In the genomic region with DNA sequence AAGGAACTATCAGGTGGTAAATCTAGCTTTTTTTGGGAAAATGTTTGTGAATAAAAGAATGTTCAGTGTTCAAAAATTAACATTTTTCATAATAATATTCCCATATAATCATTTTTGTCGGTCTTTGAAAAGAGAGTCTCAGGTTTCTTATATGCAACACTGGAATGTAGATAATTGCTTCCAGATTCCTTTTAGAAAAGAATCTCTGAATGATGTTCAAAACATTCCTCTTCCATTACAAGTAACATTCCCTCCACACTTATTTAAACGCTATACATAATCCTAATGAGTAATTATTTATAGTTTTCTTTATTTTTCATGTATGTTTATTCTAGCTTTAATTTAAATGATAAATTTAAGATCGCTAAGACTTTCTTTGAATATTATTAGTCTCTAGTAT, we compare ENCODE assay signal across 25 cellular contexts. TPM values are rescaled to one million over a fixed set of nuclear protein-coding genes. Genes with fewer than 3 reads are reported as not detected.
A peak's percentile ranks its signal among the peaks of the same experiment; 100 is the strongest.
DNase-seq lines count a peak whose midpoint lies in the region; ATAC-seq, FAIRE-seq and TF ChIP-seq lines count a peak whose summit lies in the region.
"Had no signal": no experiment of that assay in that cellular context is flagged by ENCODE, and none has a peak within 500 bp of the region (broad histone marks: within the 10 kb centered on the region; RNA-seq: fewer than 3 reads in every experiment).

No MANE protein-coding gene starts in this region.

- H3K36me3 Mint-ChIP-seq in activated CD4-positive, alpha-beta T cell treated with anti-CD3 and anti-CD28 coated beads, Interleukin-2, amount 10 ng/mL, durations not matched to agents 7 days and 5 days (ENCODE audit: low read depth), result no peaks in the 10 kb centered on the region
- H3K36me3 Mint-ChIP-seq: natural killer cell had no signal

- H3K4me3 ChIP-seq in astrocyte of the spinal cord (ENCODE audit: low read depth, low read length) (no peak overlapping the region), small intestine (ENCODE audit: low read depth in 1 of 2, low read length in 2 of 2) (no peak overlapping the region)
- H3K4me3 ChIP-seq: BLaER1 treated with 17β-estradiol and CSF1 and Interleukin-3, amounts not matched to agents 10 nM and 100 nM; colonic mucosa; heart left ventricle had no signal

- H3K9me3 Mint-ChIP-seq in activated CD4-positive, alpha-beta T cell treated with anti-CD3 and anti-CD28 coated beads, Interleukin-2, amount 10 ng/mL, durations not matched to agents 7 days and 5 days, result no peaks in the 10 kb centered on the region
- H3K9me3 Mint-ChIP-seq: activated T-helper 17 cell treated with anti-CD3 and anti-CD28 coated beads, Interleukin-2, amount 50 U/mL, for 72 hours had no signal

- intact Hi-C loops in cardiac septum (cut with DNase I), result no loop called here

- 64 to 71% (median 66%) methylated on average over 3 of the region's 3 CpGs for WGBS in small intestine, 3 donors

- in situ Hi-C loops in astrocyte of the spinal cord (cut with HindIII; ENCODE audit: low sequenced_read_pairs), result no loop called here

- no peak overlapping the region for H3K27ac Mint-ChIP-seq in activated CD4-positive, alpha-beta T cell treated with anti-CD3 and anti-CD28 coated beads, Interleukin-2, amount 10 ng/mL, durations not matched to agents 7 days and 5 days
- H3K27ac Mint-ChIP-seq: activated T-helper 17 cell treated with anti-CD3 and anti-CD28 coated beads, Interleukin-2, amount 50 U/mL, for 72 hours; immature natural killer cell; natural killer cell; progenitor cell of endocrine pancreas had no signal

- no peaks in the 10 kb centered on the region for H3K36me3 ChIP-seq in small intestine (ENCODE audit: control insufficient read depth in 2 of 2, insufficient read depth in 2 of 2, low read length in 2 of 2)
- H3K36me3 ChIP-seq: BLaER1 treated with 17β-estradiol and CSF1 and Interleukin-3, amounts not matched to agents 10 nM and 100 nM; colonic mucosa; heart left ventricle had no signal

- H3K4me3 Mint-ChIP-seq in activated CD4-positive, alpha-beta T cell treated with anti-CD3 and anti-CD28 coated beads, Interleukin-2, amount 10 ng/mL, durations not matched to agents 7 days and 5 days, result no peak overlapping the region
- H3K4me3 Mint-ChIP-seq: activated T-helper 17 cell treated with anti-CD3 and anti-CD28 coated beads, Interleukin-2, amount 50 U/mL, for 72 hours; immature natural killer cell; natural killer cell had no signal

- no peaks in the 10 kb centered on the region for H3K27me3 ChIP-seq in small intestine (ENCODE audit: control insufficient read depth in 2 of 2, insufficient read depth in 2 of 2, low read length in 2 of 2)
- H3K27me3 ChIP-seq: BLaER1 treated with 17β-estradiol and CSF1 and Interleukin-3, amounts not matched to agents 10 nM and 100 nM; colonic mucosa had no signal

- POLR2A ChIA-PET in activated CD4-positive, alpha-beta T cell treated with anti-CD3 and anti-CD28 coated beads, Interleukin-2, amount 10 ng/mL, durations not matched to agents 7 days and 5 days (lab: Charles Lee), result no interaction called here

- H3K4me1 Mint-ChIP-seq in activated CD4-positive, alpha-beta T cell treated with anti-CD3 and anti-CD28 coated beads, Interleukin-2, amount 10 ng/mL, durations not matched to agents 7 days and 5 days, result no peaks in the 10 kb centered on the region
- H3K4me1 Mint-ChIP-seq: activated T-helper 17 cell treated with anti-CD3 and anti-CD28 coated beads, Interleukin-2, amount 50 U/mL, for 72 hours; immature natural killer cell; natural killer cell had no signal

- CTCF ChIA-PET in activated CD4-positive, alpha-beta T cell treated with anti-CD3 and anti-CD28 coated beads, Interleukin-2, amount 10 ng/mL, durations not matched to agents 7 days and 5 days (lab: Charles Lee), result no interaction called here

- ATAC-seq in HG02623 (IDR thresholded peaks at IDR 0.05; ENCODE audit: unreplicated experiment), result no peak
- ATAC-seq: activated T-helper 17 cell treated with anti-CD3 and anti-CD28 coated beads, Interleukin-2, amount 50 U/mL, for 72 hours; heart left ventricle; natural killer cell had no signal

- H3K9me3 ChIP-seq in small intestine (ENCODE audit: control insufficient read depth, low read depth), result no peaks in the 10 kb centered on the region
- H3K9me3 ChIP-seq: BLaER1 treated with 17β-estradiol and CSF1 and Interleukin-3, amounts not matched to agents 10 nM and 100 nM; colonic mucosa; heart left ventricle had no signal

- H3K27me3 Mint-ChIP-seq in activated CD4-positive, alpha-beta T cell treated with anti-CD3 and anti-CD28 coated beads, Interleukin-2, amount 10 ng/mL, durations not matched to agents 7 days and 5 days, result peaks cover 2% of the 10 kb centered on the region
- H3K27me3 Mint-ChIP-seq: progenitor cell of endocrine pancreas had no signal

- peak; percentile 9 for DNase-seq in Daoy (ENCODE audit: low read depth)
- DNase-seq in LHCN-M2 (ENCODE audit: low read depth), result peak; percentile 54
- peak; percentile 69 for DNase-seq in astrocyte of the spinal cord (ENCODE audit: low read depth, low spot score)
- peak; percentile 42 for DNase-seq in non-pigmented ciliary epithelial cell (ENCODE audit: low read depth)
- no peak for DNase-seq in activated CD4-positive, alpha-beta T cell treated with anti-CD3 and anti-CD28 coated beads, Interleukin-2, amount 10 ng/mL, durations not matched to agents 7 days and 5 days
- no peak for DNase-seq in small intestine
- DNase-seq in cardiac septum (ENCODE audit: low spot score), result no peak
- DNase-seq: activated CD4-positive, CD25-positive, alpha-beta regulatory T cell; colonic mucosa; DMS 273 treated with DMSO at 0.1 percent for 48 hours; H7; heart left ventricle; immature natural killer cell; mammary epithelial cell; natural killer cell; NCI-H446; NK-92 treated with Interleukin-12 subunit alpha and Interleukin-12 subunit beta, amount 100 ng/mL, for 24 hours had no signal

- no peak for FAIRE-seq in small intestine (lab: Jason Lieb, UNC)

- H3K27ac ChIP-seq in small intestine (ENCODE audit: low read depth in 1 of 2, low read length in 1 of 2), result no peak overlapping the region
- H3K27ac ChIP-seq: BLaER1 treated with 17β-estradiol and CSF1 and Interleukin-3, amounts not matched to agents 10 nM and 100 nM; colonic mucosa; heart left ventricle; RWPE1 had no signal

- no peaks in the 10 kb centered on the region for H3K4me1 ChIP-seq in small intestine (ENCODE audit: control insufficient read depth in 2 of 2, insufficient read depth in 1 of 2, low read depth in 1 of 2, low read length in 1 of 2)
- H3K4me1 ChIP-seq: colonic mucosa, heart left ventricle had no signal

- TF ChIP-seq CTCF in astrocyte of the spinal cord (IDR thresholded peaks at IDR 0.05; ENCODE audit: low read depth, low read length), result no peak

RNA-seq across cellular contexts. Expression of a gene that starts 7.0 kb away (rescaled TPM):
- not detected in 2 replicates for total RNA-seq in Daoy (2014; rRNA removed; shearing (Covaris generic))
- total RNA-seq in LHCN-M2 (2014; rRNA removed) (0.06 TPM in 1 of 2 replicates, not detected in the other), cardiac septum (not detected)
- not detected for polyA plus RNA-seq in LHCN-M2 (2012)
- not detected for total RNA-seq in activated CD4-positive, alpha-beta T cell treated with anti-CD3 and anti-CD28 coated beads, Interleukin-2, amount 10 ng/mL, durations not matched to agents 7 days and 5 days
- not detected for polyA plus RNA-seq in small intestine
- total RNA-seq: activated CD8-positive, alpha-beta memory T cell treated with anti-CD3 and anti-CD28 coated beads for 36 hours; activated T-helper 17 cell treated with anti-CD3 and anti-CD28 coated beads, Interleukin-2, amount 50 U/mL, for 72 hours; colonic mucosa; H7; heart left ventricle; mammary epithelial cell; natural killer cell; progenitor cell of endocrine pancreas; T-helper 1 cell treated with Interleukin-12 subunit alpha and Interleukin-12 subunit beta and Interleukin-4 antibody, amounts not matched to agents 30 ng/mL and 1 ng/mL, for 36 hours had no signal
- polyA plus RNA-seq: heart left ventricle, immature natural killer cell, mammary epithelial cell, thymus had no signal

Comparison
In these comparisons a context has a peak if more than half of its experiments do, and no peak if none do; other contexts are left out.
1. DNase-seq: peak in Daoy (single experiment), LHCN-M2 (single experiment), astrocyte of the spinal cord (single experiment) and non-pigmented ciliary epithelial cell (single experiment); none in activated CD4-positive, alpha-beta T cell treated with anti-CD3 and anti-CD28 coated beads, Interleukin-2, amount 10 ng/mL, durations not matched to agents 7 days and 5 days (single experiment), small intestine (single experiment) and cardiac septum (single experiment).